ENCODE assay signal across 8 cellular contexts in the genomic region with DNA sequence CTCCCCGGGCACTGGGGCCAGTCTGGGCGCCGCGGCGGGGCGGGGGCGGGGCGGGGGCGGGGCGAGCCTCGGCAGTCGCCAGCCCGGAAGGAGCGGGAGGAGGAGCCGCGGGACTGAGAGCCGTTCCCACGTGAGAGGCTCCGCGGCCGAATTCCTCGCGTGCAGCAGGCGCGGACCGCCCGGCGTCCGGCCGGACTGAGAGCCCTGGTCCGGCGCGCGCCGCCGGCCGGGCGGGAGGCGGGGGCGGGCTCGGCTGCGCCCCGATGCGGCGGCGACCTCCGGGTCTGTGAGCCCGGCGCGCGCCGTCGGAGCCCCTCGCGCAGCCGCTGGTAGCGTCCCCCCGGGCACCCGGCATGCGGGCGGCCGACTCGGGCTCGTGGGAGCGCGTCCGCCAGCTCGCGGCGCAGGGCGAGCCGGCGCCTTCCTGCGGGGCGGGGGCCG.
A peak's percentile ranks its signal among the peaks of the same experiment; 100 is the strongest.
DNase-seq lines count a peak whose midpoint lies in the region; ATAC-seq and TF ChIP-seq lines count a peak whose summit lies in the region.

No MANE protein-coding gene starts in this region.

- no peaks in the 10 kb centered on the region for H3K9me3 Mint-ChIP-seq in activated naive CD4-positive, alpha-beta T cell treated with anti-CD3 and anti-CD28 coated beads, Interleukin-2, amount 50 U/mL, for 72 hours

- H3K4me3 ChIP-seq in cardiac muscle cell, result peak overlapping the region; percentile 71

- no peaks in the 10 kb centered on the region for H3K36me3 Mint-ChIP-seq in activated naive CD4-positive, alpha-beta T cell treated with anti-CD3 and anti-CD28 coated beads, Interleukin-2, amount 50 U/mL, for 72 hours

- DNase-seq in NCI-H82 (lab: John Stamatoyannopoulos, UW), result peak; percentile 37
- DNase-seq in NCI-H82 treated with DMSO at 0.1 percent for 48 hours (lab: John Stamatoyannopoulos, UW; ENCODE audit: unreplicated experiment), result no peak
- DNase-seq in NOMO-1 treated with DMSO at 0.1 percent for 48 hours (lab: John Stamatoyannopoulos, UW; ENCODE audit: unreplicated experiment), result peak; percentile 42
- peak in 1 of 2 donors; percentile 40 for DNase-seq in activated naive CD4-positive, alpha-beta T cell treated with anti-CD3 and anti-CD28 coated beads, Interleukin-2, amount 50 U/mL, for 72 hours (ENCODE audit: low spot score in 2 of 2)
- peak; percentile 74 to 81 for DNase-seq in cardiac muscle cell (ENCODE audit: low read depth in 1 of 2, low spot score in 1 of 2)
- DNase-seq in posterior vena cava (ENCODE audit: low spot score), result peak; percentile 87

- H3K27ac ChIP-seq in cardiac muscle cell, result no peak overlapping the region

- no peaks in the 10 kb centered on the region for H3K36me3 ChIP-seq in cardiac muscle cell

- no peaks in the 10 kb centered on the region for H3K27me3 ChIP-seq in cardiac muscle cell

- intact Hi-C loops in posterior vena cava (cut with DNase I), result loop anchor here in 1 of 2 donors (1.0 to 10.0 kb wide), 2 partner anchors 101 to 121 kb away; no protein-coding TSS in a partner anchor

- ATAC-seq in activated naive CD4-positive, alpha-beta T cell treated with anti-CD3 and anti-CD28 coated beads, Interleukin-2, amount 50 U/mL, for 72 hours, result peak; percentile 73 to 89
- no peak for ATAC-seq in HG03571 (IDR thresholded peaks at IDR 0.05; ENCODE audit: unreplicated experiment)
- ATAC-seq in GM19328 (IDR thresholded peaks at IDR 0.05; ENCODE audit: unreplicated experiment), result no peak

- H3K4me1 ChIP-seq in cardiac muscle cell (ENCODE audit: low read depth), result peaks cover 4% of the 10 kb centered on the region

- H3K27ac Mint-ChIP-seq in activated naive CD4-positive, alpha-beta T cell treated with anti-CD3 and anti-CD28 coated beads, Interleukin-2, amount 50 U/mL, for 72 hours, result no peak overlapping the region

- no peak for TF ChIP-seq CTCF in cardiac muscle cell (IDR thresholded peaks at IDR 0.05; ENCODE audit: low read depth, low read length)

- no peaks in the 10 kb centered on the region for H3K9me3 ChIP-seq in cardiac muscle cell (ENCODE audit: low read depth)

Comparison
In these comparisons a context has a peak if more than half of its experiments do, and no peak if none do; other contexts are left out.
1. ATAC-seq: peak in activated naive CD4-positive, alpha-beta T cell treated with anti-CD3 and anti-CD28 coated beads, Interleukin-2, amount 50 U/mL, for 72 hours (2 of 2); none in HG03571 (single experiment) and GM19328 (single experiment).